Comparison of ENCODE assay signal across 1 cellular context in the genomic region with DNA sequence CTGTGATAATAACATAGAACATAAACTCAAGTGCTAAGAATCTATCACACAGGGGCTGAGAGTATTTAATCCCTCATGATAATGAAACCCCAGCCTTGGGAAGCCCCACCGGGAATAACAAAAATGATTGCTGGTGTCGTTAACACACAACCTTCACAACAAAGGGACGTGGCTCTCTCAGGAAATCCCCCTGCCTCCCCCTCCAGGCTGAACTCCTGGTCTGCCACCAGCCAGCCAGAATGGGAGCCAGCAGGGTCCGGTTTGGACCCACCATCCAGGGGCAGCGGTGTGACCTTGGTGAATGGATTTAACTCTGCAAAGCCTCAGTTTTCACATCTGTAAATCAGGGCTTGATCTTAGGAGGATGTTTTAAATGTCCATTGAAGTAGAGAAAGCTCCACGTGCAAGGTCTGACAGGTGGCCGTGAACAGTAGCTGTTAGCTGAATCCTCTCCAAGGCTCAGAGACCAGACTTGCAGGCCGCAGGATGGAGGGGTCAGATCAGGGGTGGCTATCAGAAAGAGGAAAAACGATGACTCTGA.
TF ChIP-seq lines count a peak whose summit lies in the region.

No MANE protein-coding gene starts in this region.

TF ChIP-seq in GM23338, 12 proteins besides CTCF, POLR2A, EP300 and RAD21 (continued from another document):
- TF ChIP-seq, protein P1, sequence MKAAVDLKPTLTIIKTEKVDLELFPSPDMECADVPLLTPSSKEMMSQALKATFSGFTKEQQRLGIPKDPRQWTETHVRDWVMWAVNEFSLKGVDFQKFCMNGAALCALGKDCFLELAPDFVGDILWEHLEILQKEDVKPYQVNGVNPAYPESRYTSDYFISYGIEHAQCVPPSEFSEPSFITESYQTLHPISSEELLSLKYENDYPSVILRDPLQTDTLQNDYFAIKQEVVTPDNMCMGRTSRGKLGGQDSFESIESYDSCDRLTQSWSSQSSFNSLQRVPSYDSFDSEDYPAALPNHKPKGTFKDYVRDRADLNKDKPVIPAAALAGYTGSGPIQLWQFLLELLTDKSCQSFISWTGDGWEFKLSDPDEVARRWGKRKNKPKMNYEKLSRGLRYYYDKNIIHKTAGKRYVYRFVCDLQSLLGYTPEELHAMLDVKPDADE (IDR thresholded peaks at IDR 0.05), result no peak
- no peak for TF ChIP-seq ZNF331 (CRISPR knock-in tag; IDR thresholded peaks at IDR 0.05; ENCODE audit: low read depth)
- no peak for TF ChIP-seq ZNF114 (CRISPR knock-in tag; IDR thresholded peaks at IDR 0.05)
- TF ChIP-seq NANOG (IDR thresholded peaks at IDR 0.05; ENCODE audit: borderline replicate concordance), result no peak
- no peak for TF ChIP-seq POLR2AphosphoS5 (IDR thresholded peaks at IDR 0.05; ENCODE audit: low read depth)
- no peak for TF ChIP-seq STAT1 (IDR thresholded peaks at IDR 0.05; ENCODE audit: unreplicated experiment)
- no peak for TF ChIP-seq CREB1 (CRISPR knock-in tag; IDR thresholded peaks at IDR 0.05; ENCODE audit: low read depth)
- no peak for TF ChIP-seq JUNB (IDR thresholded peaks at IDR 0.05; ENCODE audit: unreplicated experiment)
